ENCODE assay signal across 1 cellular context in the genomic region with DNA sequence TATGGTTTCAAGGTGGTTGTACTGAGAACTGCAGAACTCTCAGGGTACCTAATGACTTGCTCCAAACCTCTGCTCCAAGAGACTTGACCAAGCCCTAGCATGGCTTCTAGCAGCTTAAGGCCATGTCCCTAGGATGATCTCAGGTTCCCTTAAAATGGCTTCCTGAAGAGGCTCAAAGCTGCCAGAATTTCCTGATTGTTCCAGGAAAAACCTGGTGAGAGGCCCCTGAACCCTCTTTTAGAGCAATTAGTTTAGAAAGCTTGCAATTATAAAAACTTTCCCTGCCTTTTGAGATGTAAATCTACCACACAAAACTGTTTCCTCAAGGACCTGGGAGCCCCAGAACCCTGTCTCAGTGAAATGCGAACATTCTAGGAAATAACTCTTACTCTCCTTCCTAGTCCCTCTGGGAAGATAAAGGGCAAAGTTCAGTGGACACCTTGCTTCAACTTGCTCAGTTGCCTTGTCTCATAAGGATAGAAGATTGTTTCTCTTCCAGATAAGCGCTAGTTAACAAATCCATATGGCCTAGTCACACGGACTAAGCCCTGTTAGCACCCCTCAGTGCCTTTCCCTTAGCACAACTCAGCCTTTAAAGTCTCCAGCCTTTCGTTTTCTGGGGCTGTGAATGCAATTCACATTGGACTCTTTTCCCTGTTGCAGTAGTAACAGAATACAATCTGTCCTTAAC.
TF ChIP-seq lines count a peak whose summit lies in the region.

No MANE protein-coding gene starts in this region.

TF ChIP-seq in H1, 55 proteins besides CTCF, POLR2A, EP300 and RAD21:
- peak; percentile 33 for TF ChIP-seq NANOG (IDR thresholded peaks at IDR 0.05; ENCODE audit: insufficient read depth, low read depth, low read length, poor library complexity, severe bottlenecking)
- TF ChIP-seq YY1 (IDR thresholded peaks at IDR 0.05; ENCODE audit: low read depth, low read length): peak; percentile 82
- peak; percentile 65 for TF ChIP-seq CHD7 (IDR thresholded peaks at IDR 0.05; ENCODE audit: insufficient replicate concordance, low read length)
- peak; percentile 18 for TF ChIP-seq ASH2L (IDR thresholded peaks at IDR 0.05; ENCODE audit: low read length)
- no peak for TF ChIP-seq TCF12 (IDR thresholded peaks at IDR 0.05; ENCODE audit: low read depth, low read length)
- TF ChIP-seq TAF1 (IDR thresholded peaks at IDR 0.05; ENCODE audit: low read depth, low read length): no peak
TF ChIP-seq in H1: peak in this region for 4.
